ENCODE assay signal across 7 cellular contexts in genomic region chr12:8444536-8445278, GRCh38. TPM values are rescaled to one million over a fixed set of nuclear protein-coding genes. Genes with fewer than 3 reads are reported as not detected.
"Had no signal": no experiment of that assay in that cellular context is flagged by ENCODE, and none has a peak within 500 bp of the region (broad histone marks: within the 10 kb centered on the region; RNA-seq: fewer than 3 reads in every experiment).

No MANE protein-coding gene starts in this region.

RNA-seq across cellular contexts. Expression of gene CLEC6A, which starts 11.1 kb away (rescaled TPM):
- total RNA-seq: activated naive CD8-positive, alpha-beta T cell treated with anti-CD3 and anti-CD28 coated beads for 36 hours; activated T-cell treated with anti-CD3 and anti-CD28 coated beads, Interleukin-2, amount 50 U/mL, for 4 hours; aorta; cerebellum; M059J; RPMI7951; SJCRH30 had no signal
